Comparison of ENCODE assay signal across 13 cellular contexts in genomic region chr22:49521787-49522224, GRCh38.
"Had no signal": no experiment of that assay in that cellular context is flagged by ENCODE, and none has a peak within 500 bp of the region (broad histone marks: within the 10 kb centered on the region; RNA-seq: fewer than 3 reads in every experiment).

No MANE protein-coding gene starts in this region.

- H3K36me3 ChIP-seq: esophagus muscularis mucosa, left ventricle myocardium inferior, right lobe of liver, tibial artery, vagina had no signal

- H3K79me2 ChIP-seq: parathyroid adenoma had no signal

- H3K27me3 ChIP-seq: right lobe of liver, vagina had no signal

- DNase-seq: activated B cell treated with CpG ODN at 0.5 μM for 24 hours; activated CD4-positive, alpha-beta T cell treated with anti-CD3 and anti-CD28 coated beads, Interleukin-2, amount 10 ng/mL, durations not matched to agents 7 days and 5 days; activated effector memory CD4-positive, alpha-beta T cell treated with Interleukin-2 at 50 U/mL for 16 hours; amniotic stem cell; left ventricle myocardium inferior; stimulated activated CD4-positive, alpha-beta T cell treated with anti-CD3 and anti-CD28 coated beads, Interleukin-4, amount 100 ng/mL, for 24 hours; stimulated activated naive CD8-positive, alpha-beta T cell treated with anti-CD3 and anti-CD28 coated beads, Interleukin-15, amount 100 ng/mL, for 72 hours; T-helper 17 cell; tibial artery had no signal

- H3K9me3 ChIP-seq: right lobe of liver, tibial artery, vagina had no signal

- H3K4me3 ChIP-seq: esophagus muscularis mucosa, left ventricle myocardium inferior, right lobe of liver, tibial artery, vagina had no signal

- H2AFZ ChIP-seq: parathyroid adenoma had no signal

- H3K4me1 ChIP-seq: esophagus muscularis mucosa, left ventricle myocardium inferior, parathyroid adenoma, right lobe of liver, tibial artery, vagina had no signal

- H3K27ac ChIP-seq: esophagus muscularis mucosa, left ventricle myocardium inferior, parathyroid adenoma, right lobe of liver, tibial artery, vagina had no signal
